In genomic region chr1:100390507-100390906, GRCh38 we compare ENCODE assay signal across 15 cellular contexts.
"Had no signal": no experiment of that assay in that cellular context is flagged by ENCODE, and none has a peak within 500 bp of the region (broad histone marks: within the 10 kb centered on the region; RNA-seq: fewer than 3 reads in every experiment).

No MANE protein-coding gene starts in this region.

- H3K9me3 ChIP-seq: lower lobe of right lung, sigmoid colon, spleen, testis, upper lobe of left lung had no signal

- H3K36me3 ChIP-seq: sigmoid colon, WERI-Rb-1 had no signal

- H3K27me3 ChIP-seq: sigmoid colon, spleen, testis, upper lobe of left lung had no signal

- H3K4me1 ChIP-seq: testis had no signal

- H3K4me3 Mint-ChIP-seq: mesothelial cell of epicardium; neural crest cell; stimulated activated naive CD8-positive, alpha-beta T cell treated with anti-CD3 and anti-CD28 coated beads, Interleukin-15, amount 100 ng/mL, for 72 hours had no signal

- DNase-seq: activated CD8-positive, alpha-beta memory T cell treated with anti-CD3 and anti-CD28 coated beads for 24 hours; activated effector memory CD4-positive, alpha-beta T cell treated with Interleukin-2 at 50 U/mL for 16 hours; aorta; dermis blood vessel endothelial cell; erythroblast; left colon; lower lobe of right lung; sigmoid colon; spleen; stimulated activated naive CD8-positive, alpha-beta T cell treated with anti-CD3 and anti-CD28 coated beads, Interleukin-15, amount 100 ng/mL, for 72 hours; testis; upper lobe of left lung; WERI-Rb-1 had no signal

- ATAC-seq: left colon; lower lobe of right lung; stimulated activated naive CD8-positive, alpha-beta T cell treated with anti-CD3 and anti-CD28 coated beads, Interleukin-15, amount 100 ng/mL, for 72 hours had no signal

- H3K4me3 ChIP-seq: lower lobe of right lung, sigmoid colon, spleen, testis, upper lobe of left lung had no signal

- H3K27ac Mint-ChIP-seq: mesothelial cell of epicardium had no signal

- H3K9me3 Mint-ChIP-seq: mesothelial cell of epicardium; neural crest cell; stimulated activated naive CD8-positive, alpha-beta T cell treated with anti-CD3 and anti-CD28 coated beads, Interleukin-15, amount 100 ng/mL, for 72 hours had no signal

- H3K27me3 Mint-ChIP-seq: stimulated activated naive CD8-positive, alpha-beta T cell treated with anti-CD3 and anti-CD28 coated beads, Interleukin-15, amount 100 ng/mL, for 72 hours had no signal

- H3K27ac ChIP-seq: lower lobe of right lung, sigmoid colon, testis, upper lobe of left lung, WERI-Rb-1 had no signal
